10 cellular contexts compared by ENCODE assay signal in genomic region chr1:21327566-21328323, GRCh38. TPM values are rescaled to one million over a fixed set of nuclear protein-coding genes. Genes with fewer than 3 reads are reported as not detected.
DNase-seq lines count a peak whose midpoint lies in the region; ATAC-seq and TF ChIP-seq lines count a peak whose summit lies in the region.
"Had no signal": no experiment of that assay in that cellular context is flagged by ENCODE, and none has a peak within 500 bp of the region (broad histone marks: within the 10 kb centered on the region; RNA-seq: fewer than 3 reads in every experiment).

No MANE protein-coding gene starts in this region.

- peaks cover 0 to 14% (median 5%) of the 10 kb centered on the region in 11 experiments; a peak in 8 of 22 replicates for H4K20me1 ChIP-seq in BLaER1 treated with 17β-estradiol and CSF1 and Interleukin-3, amounts not matched to agents 10 nM and 100 nM

- TF ChIP-seq CTCF in endothelial cell (IDR thresholded peaks at IDR 0.05; ENCODE audit: unreplicated experiment), result no peak
- TF ChIP-seq CTCF in progenitor cell of endocrine pancreas (IDR thresholded peaks at IDR 0.05; ENCODE audit: unreplicated experiment), result no peak

- DNase-seq in endothelial cell (ENCODE audit: low spot score) (no peak), progenitor cell of endocrine pancreas (ENCODE audit: low spot score, unreplicated experiment) (no peak), NCI-H2029 treated with DMSO at 0.1 percent for 48 hours (lab: John Stamatoyannopoulos, UW) (no peak), DMS79 treated with DMSO at 0.1 percent for 48 hours (lab: John Stamatoyannopoulos, UW) (no peak)
- no peak for DNase-seq in stimulated activated naive CD4-positive, alpha-beta T cell (lab: John Stamatoyannopoulos, UW)
- DNase-seq: NCI-H1092, NCI-H69 had no signal

- H3K9me3 Mint-ChIP-seq in IgD-negative memory B cell, result no peaks in the 10 kb centered on the region
- no peaks in the 10 kb centered on the region for H3K9me3 Mint-ChIP-seq in endothelial cell (ENCODE audit: unreplicated experiment)
- H3K9me3 Mint-ChIP-seq in progenitor cell of endocrine pancreas (ENCODE audit: low read depth), result no peaks in the 10 kb centered on the region

- H3K27ac Mint-ChIP-seq in IgD-negative memory B cell (peak overlapping the region in 2 of 3 donors; percentile 4 to 12), endothelial cell (ENCODE audit: unreplicated experiment) (peak overlapping the region; percentile 67), progenitor cell of endocrine pancreas (peak overlapping the region; percentile 70)

- H3K9me3 ChIP-seq in BLaER1 treated with 17β-estradiol and CSF1 and Interleukin-3, amounts not matched to agents 10 nM and 100 nM (replicated peaks in 1 of 11), result no peaks in the 10 kb centered on the region

- peaks cover 27 to 57% (median 38%) of the 10 kb centered on the region in 3 donors for H3K4me1 Mint-ChIP-seq in IgD-negative memory B cell
- peaks cover 80% of the 10 kb centered on the region for H3K4me1 Mint-ChIP-seq in endothelial cell (ENCODE audit: unreplicated experiment)
- H3K4me1 Mint-ChIP-seq in progenitor cell of endocrine pancreas (ENCODE audit: low read depth), result peaks cover 73% of the 10 kb centered on the region

- peaks cover 0 to 43% (median 0%) of the 10 kb centered on the region in 11 experiments; a peak in 6 of 22 replicates for H3K27me3 ChIP-seq in BLaER1 treated with 17β-estradiol and CSF1 and Interleukin-3, amounts not matched to agents 10 nM and 100 nM

- H3K4me3 ChIP-seq in BLaER1 treated with 17β-estradiol and CSF1 and Interleukin-3, amounts not matched to agents 10 nM and 100 nM, result no peak overlapping the region

- H3K9ac ChIP-seq in BLaER1 treated with 17β-estradiol and CSF1 and Interleukin-3, amounts not matched to agents 10 nM and 100 nM, result peak overlapping the region in 3 of 11 experiments; percentile 6 to 85 (median 84); a peak in 4 of 22 replicates

- H3K4me2 ChIP-seq in BLaER1 treated with 17β-estradiol and CSF1 and Interleukin-3, amounts not matched to agents 10 nM and 100 nM, result peak overlapping the region in 9 of 11 experiments; percentile 82 to 97 (median 92); a peak in 17 of 22 replicates

- H3K27me3 Mint-ChIP-seq in IgD-negative memory B cell (no peaks in the 10 kb centered on the region), endothelial cell (ENCODE audit: unreplicated experiment) (peaks cover 16% of the 10 kb centered on the region), progenitor cell of endocrine pancreas (no peaks in the 10 kb centered on the region)

- no peak for ATAC-seq in GM18502 (IDR thresholded peaks at IDR 0.05; ENCODE audit: poor library complexity, unreplicated experiment)

- H3K36me3 Mint-ChIP-seq in IgD-negative memory B cell (peaks cover 4% of the 10 kb centered on the region), endothelial cell (ENCODE audit: low read depth, unreplicated experiment) (peaks cover 7% of the 10 kb centered on the region), progenitor cell of endocrine pancreas (ENCODE audit: insufficient read depth) (peaks cover 5% of the 10 kb centered on the region)

- peak overlapping the region in 5 of 11 experiments; percentile 90 to 95 (median 92); a peak in 8 of 22 replicates for H3K27ac ChIP-seq in BLaER1 treated with 17β-estradiol and CSF1 and Interleukin-3, amounts not matched to agents 10 nM and 100 nM

- no peak overlapping the region for H3K4me3 Mint-ChIP-seq in IgD-negative memory B cell
- H3K4me3 Mint-ChIP-seq in endothelial cell (ENCODE audit: unreplicated experiment), result peak overlapping the region; percentile 15
- peak overlapping the region; percentile 9 for H3K4me3 Mint-ChIP-seq in progenitor cell of endocrine pancreas (ENCODE audit: low read depth)

- no peaks in the 10 kb centered on the region for H3K36me3 ChIP-seq in BLaER1 treated with 17β-estradiol and CSF1 and Interleukin-3, amounts not matched to agents 10 nM and 100 nM

- H3K4me1 ChIP-seq in BLaER1 treated with 17β-estradiol and CSF1 and Interleukin-3, amounts not matched to agents 10 nM and 100 nM, result peaks cover 61 to 88% (median 83%) of the 10 kb centered on the region in 10 experiments

RNA-seq across cellular contexts. Expression of gene ECE1, which starts 37.5 kb away (rescaled TPM):
- 58.6 TPM for polyA plus RNA-seq in IgD-negative memory B cell
- total RNA-seq in endothelial cell (ENCODE audit: unreplicated experiment), result 328 TPM
- total RNA-seq in progenitor cell of endocrine pancreas, result 200 and 217 TPM in 2 replicates

Comparison
In these comparisons a context has a peak if more than half of its experiments do, and no peak if none do; other contexts are left out.
1. H3K27ac Mint-ChIP-seq: peak in every context shown above with its lines; median percentile 70 in progenitor cell of endocrine pancreas; 67 in endothelial cell; 8 in IgD-negative memory B cell.
2. H3K4me3 Mint-ChIP-seq: peak in endothelial cell (single experiment) and progenitor cell of endocrine pancreas (single experiment); none in IgD-negative memory B cell (0 of 4).